4 cellular contexts compared by ENCODE assay signal in genomic region chr10:70998086-70998485, GRCh38.
"Had no signal": no experiment of that assay in that cellular context is flagged by ENCODE, and none has a peak within 500 bp of the region (broad histone marks: within the 10 kb centered on the region; RNA-seq: fewer than 3 reads in every experiment).

No MANE protein-coding gene starts in this region.

- H2AFZ ChIP-seq: GM23338 had no signal

- H3K4me2 ChIP-seq: GM23338 had no signal

- ATAC-seq: GM23338 had no signal

- DNase-seq: H9, HCEC 1CT, IMR-90 had no signal

- H3K4me3 Mint-ChIP-seq: GM23338, H9 had no signal

- H3K4me3 ChIP-seq: GM23338 had no signal

- H3K27ac Mint-ChIP-seq: GM23338, H9 had no signal

- H3K4me1 Mint-ChIP-seq: GM23338 had no signal
